ENCODE assay signal across 9 cellular contexts in the genomic region with DNA sequence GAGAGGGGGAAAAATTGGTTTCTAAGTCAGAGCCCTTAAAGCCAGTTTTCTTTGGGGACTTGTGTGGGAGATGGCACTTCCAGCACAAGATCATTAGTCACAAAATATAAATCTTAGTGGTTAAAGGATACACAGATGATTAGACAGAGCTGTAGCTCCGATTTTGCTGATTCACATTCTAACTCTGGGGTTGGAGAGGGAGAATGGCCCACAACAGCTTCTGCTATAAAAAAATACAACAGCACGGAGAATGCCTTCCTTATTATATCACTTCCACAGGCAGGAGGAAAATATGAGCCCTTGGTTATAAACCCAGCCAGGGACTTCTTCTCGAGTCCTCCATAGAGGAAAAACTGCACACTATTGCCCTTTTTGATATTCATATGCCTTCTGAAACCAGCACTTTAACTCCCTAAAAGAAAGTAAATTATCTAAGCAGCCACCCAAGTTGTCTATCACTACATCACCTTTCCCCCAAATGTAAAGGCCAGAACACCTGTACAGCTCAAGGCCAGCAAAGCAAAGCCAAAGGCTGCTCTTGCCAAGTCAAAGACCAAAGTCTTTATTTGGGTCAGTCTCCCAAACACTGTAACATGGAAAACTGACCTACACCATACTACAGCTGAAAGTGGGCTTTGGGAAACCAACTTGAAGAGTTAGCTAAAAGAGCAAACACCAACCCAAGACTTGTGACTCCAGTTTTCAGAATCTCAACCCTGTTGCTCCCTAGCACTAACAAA. TPM values are rescaled to one million over a fixed set of nuclear protein-coding genes. Genes with fewer than 3 reads are reported as not detected.
DNase-seq lines count a peak whose midpoint lies in the region; FAIRE-seq and TF ChIP-seq lines count a peak whose summit lies in the region.
"Had no signal": no experiment of that assay in that cellular context is flagged by ENCODE, and none has a peak within 500 bp of the region (broad histone marks: within the 10 kb centered on the region; RNA-seq: fewer than 3 reads in every experiment).

No MANE protein-coding gene starts in this region.

- peak overlapping the region; percentile 47 for H3K27ac Mint-ChIP-seq in mesothelial cell of epicardium

- peak; percentile 89 for DNase-seq in AG08395 (ENCODE audit: low spot score)
- DNase-seq in HTR-8/SVneo (ENCODE audit: insufficient read length, low spot score) = peak; percentile 43
- peak; percentile 87 for DNase-seq in brain microvascular endothelial cell
- DNase-seq in mesothelial cell of epicardium (ENCODE audit: low spot score in 2 of 2, unreplicated experiment in 2 of 2) = no peak
- DNase-seq in NCI-H146 treated with DMSO at 0.1 percent for 48 hours (lab: John Stamatoyannopoulos, UW; ENCODE audit: unreplicated experiment) = no peak
- DNase-seq in superior temporal gyrus (ENCODE audit: extremely low spot score) = no peak
- no peak for DNase-seq in activated CD8-positive, alpha-beta memory T cell treated with anti-CD3 and anti-CD28 coated beads, Interleukin-2, amount 50 U/mL, for 4 hours
- DNase-seq in activated CD8-positive, alpha-beta memory T cell treated with anti-CD3 and anti-CD28 coated beads for 24 hours = no peak
- DNase-seq: activated T-cell treated with anti-CD3 and anti-CD28 coated beads, Interleukin-2, amount 50 U/mL, for 4 hours had no signal

- FAIRE-seq in HTR-8/SVneo (lab: Jason Lieb, UNC) = peak; percentile 36

- peaks cover 34% of the 10 kb centered on the region for H3K4me1 Mint-ChIP-seq in mesothelial cell of epicardium

- H3K4me3 Mint-ChIP-seq in mesothelial cell of epicardium = no peak overlapping the region
- H3K4me3 Mint-ChIP-seq: activated T-cell treated with anti-CD3 and anti-CD28 coated beads, Interleukin-2, amount 50 U/mL, for 4 hours had no signal

- TF ChIP-seq CTCF in brain microvascular endothelial cell (IDR thresholded peaks at IDR 0.05; ENCODE audit: low read depth, low read length, missing control alignments) (no peak), mesothelial cell of epicardium (IDR thresholded peaks at IDR 0.05; ENCODE audit: unreplicated experiment) (no peak)

- no peaks in the 10 kb centered on the region for H3K27me3 ChIP-seq in brain microvascular endothelial cell (replicated peaks)

- H3K27ac ChIP-seq in brain microvascular endothelial cell = peak overlapping the region; percentile 90

- peaks cover 22% of the 10 kb centered on the region for H3K36me3 ChIP-seq in brain microvascular endothelial cell (replicated peaks)

- in situ Hi-C loops in brain microvascular endothelial cell (cut with HindIII; ENCODE audit: low pct_ligation_motif_present, low sequenced_read_pairs) = no loop called here

- H3K4me3 ChIP-seq in brain microvascular endothelial cell (ENCODE audit: low read depth, low read length) = no peak overlapping the region

- peaks cover 10% of the 10 kb centered on the region for H3K36me3 Mint-ChIP-seq in mesothelial cell of epicardium

- H3K27me3 Mint-ChIP-seq in mesothelial cell of epicardium (ENCODE audit: low read depth) = no peaks in the 10 kb centered on the region

- no peaks in the 10 kb centered on the region for H3K9me3 Mint-ChIP-seq in mesothelial cell of epicardium
- H3K9me3 Mint-ChIP-seq: activated T-cell treated with anti-CD3 and anti-CD28 coated beads, Interleukin-2, amount 50 U/mL, for 4 hours had no signal

RNA-seq across cellular contexts. Expression of gene MRPL14, which starts 10.4 kb away (rescaled TPM):
- total RNA-seq in mesothelial cell of epicardium = 46.9 to 50.9 TPM (median 49.5 TPM) in 3 replicates

RNA-seq across cellular contexts. Expression of gene TMEM63B, which starts 10.5 kb away (rescaled TPM):
- 44.7 to 54.9 TPM (median 49.3 TPM) in 3 replicates for total RNA-seq in mesothelial cell of epicardium

RNA-seq across cellular contexts. Expression of gene CAPN11, which starts 41.8 kb away (rescaled TPM):
- total RNA-seq in mesothelial cell of epicardium = not detected in 3 replicates

Comparison
In these comparisons a context has a peak if more than half of its experiments do, and no peak if none do; other contexts are left out.
1. DNase-seq: peak in AG08395 (single experiment), HTR-8/SVneo (single experiment) and brain microvascular endothelial cell (single experiment); none in mesothelial cell of epicardium (0 of 2), NCI-H146 treated with DMSO at 0.1 percent for 48 hours (single experiment), superior temporal gyrus (single experiment), activated CD8-positive, alpha-beta memory T cell treated with anti-CD3 and anti-CD28 coated beads, Interleukin-2, amount 50 U/mL, for 4 hours (single experiment) and activated CD8-positive, alpha-beta memory T cell treated with anti-CD3 and anti-CD28 coated beads for 24 hours (single experiment).